9 cellular contexts compared by ENCODE assay signal in the genomic region with DNA sequence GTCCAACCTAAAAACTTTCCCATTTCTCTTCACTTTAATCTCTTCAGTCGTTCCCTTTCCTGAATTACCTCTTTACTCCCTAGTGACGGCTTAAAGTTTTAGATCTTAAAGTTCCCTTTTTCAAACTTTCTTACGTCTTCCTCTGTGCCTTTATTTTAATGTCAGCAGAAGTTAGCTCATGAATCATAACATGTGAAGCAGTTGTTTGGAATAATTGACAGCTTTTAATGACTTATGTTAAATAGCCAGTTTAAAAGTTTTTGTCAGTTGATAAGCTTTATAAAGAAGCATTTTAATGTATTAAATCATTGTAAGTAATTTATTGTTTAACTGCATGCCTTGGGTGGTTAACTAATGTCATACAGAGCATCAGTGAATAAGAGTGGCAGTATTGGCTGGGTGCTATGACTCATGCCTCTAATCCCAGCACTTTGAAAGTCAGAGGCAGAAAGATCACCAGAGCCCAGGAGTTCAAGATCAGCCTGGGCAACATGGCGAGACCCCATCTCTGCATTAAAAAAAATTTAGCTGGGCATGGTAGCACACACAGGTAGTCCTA. TPM values are rescaled to one million over a fixed set of nuclear protein-coding genes. Genes with fewer than 3 reads are reported as not detected.
DNase-seq lines count a peak whose midpoint lies in the region; ATAC-seq and TF ChIP-seq lines count a peak whose summit lies in the region.
"Had no signal": no experiment of that assay in that cellular context is flagged by ENCODE, and none has a peak within 500 bp of the region (broad histone marks: within the 10 kb centered on the region; RNA-seq: fewer than 3 reads in every experiment).

No MANE protein-coding gene starts in this region.

- H3K4me1 ChIP-seq in SK-N-SH (ENCODE audit: control insufficient read depth in 1 of 2, insufficient read depth in 2 of 2, low read depth in 1 of 2, low read length in 1 of 2) (peaks cover 4 to 22% of the 10 kb centered on the region in 2 experiments; a peak in 3 of 4 replicates), esophagus squamous epithelium (peaks cover 5 to 76% (median 22%) of the 10 kb centered on the region in 3 donors), testis (peaks cover 37% of the 10 kb centered on the region)
- H3K4me1 ChIP-seq: colonic mucosa had no signal

- H3K4me2 ChIP-seq in SK-N-SH = no peak overlapping the region

- H3K9me3 Mint-ChIP-seq in activated CD8-positive, alpha-beta T cell treated with anti-CD3 and anti-CD28 coated beads for 36 hours = no peaks in the 10 kb centered on the region
- no peaks in the 10 kb centered on the region for H3K9me3 Mint-ChIP-seq in activated CD8-positive, alpha-beta T cell treated with anti-CD3 and anti-CD28 coated beads, Interleukin-2, amount 10 ng/mL, durations not matched to agents 7 days and 5 days (ENCODE audit: insufficient read depth)

- H3K9ac ChIP-seq in SK-N-SH = no peak overlapping the region

- H3K4me1 Mint-ChIP-seq in activated CD8-positive, alpha-beta T cell treated with anti-CD3 and anti-CD28 coated beads for 36 hours (ENCODE audit: low read depth) = peaks cover 56% of the 10 kb centered on the region
- peaks cover 9% of the 10 kb centered on the region for H3K4me1 Mint-ChIP-seq in activated CD8-positive, alpha-beta T cell treated with anti-CD3 and anti-CD28 coated beads, Interleukin-2, amount 10 ng/mL, durations not matched to agents 7 days and 5 days (ENCODE audit: low read depth)

- no peaks in the 10 kb centered on the region for H3K27me3 Mint-ChIP-seq in activated CD8-positive, alpha-beta T cell treated with anti-CD3 and anti-CD28 coated beads for 36 hours
- H3K27me3 Mint-ChIP-seq in activated CD8-positive, alpha-beta T cell treated with anti-CD3 and anti-CD28 coated beads, Interleukin-2, amount 10 ng/mL, durations not matched to agents 7 days and 5 days (ENCODE audit: low read depth) = no peaks in the 10 kb centered on the region

- H3K27ac Mint-ChIP-seq in activated CD8-positive, alpha-beta T cell treated with anti-CD3 and anti-CD28 coated beads for 36 hours = no peak overlapping the region
- no peak overlapping the region for H3K27ac Mint-ChIP-seq in activated CD8-positive, alpha-beta T cell treated with anti-CD3 and anti-CD28 coated beads, Interleukin-2, amount 10 ng/mL, durations not matched to agents 7 days and 5 days

- no peak for TF ChIP-seq EP300 in SK-N-SH (IDR thresholded peaks at IDR 0.05; ENCODE audit: borderline replicate concordance in 1 of 2, low read depth in 1 of 2, low read length in 1 of 2)

- H3K36me3 ChIP-seq in SK-N-SH (replicated peaks in 1 of 2; ENCODE audit: control insufficient read depth in 1 of 2, insufficient read depth in 2 of 2, low read length in 1 of 2) (no peaks in the 10 kb centered on the region), esophagus squamous epithelium (no peaks in the 10 kb centered on the region), testis (ENCODE audit: low read depth, missing control alignments) (no peaks in the 10 kb centered on the region)
- H3K36me3 ChIP-seq: colonic mucosa had no signal

- intact Hi-C loops in activated CD8-positive, alpha-beta T cell treated with anti-CD3 and anti-CD28 coated beads for 36 hours (cut with micrococcal nuclease) = loop anchor here (1.0 kb wide), 1 partner anchor 35 kb away; no protein-coding TSS in a partner anchor
- intact Hi-C loops in esophagus squamous epithelium (cut with DNase I) = no loop called here
- intact Hi-C loops in testis (cut with DNase I; ENCODE audit: low total_unique reads) = no loop called here

- POLR2A ChIA-PET in activated CD8-positive, alpha-beta T cell treated with anti-CD3 and anti-CD28 coated beads for 36 hours (lab: Charles Lee) = interaction anchor here (1.2 to 3.0 kb wide), 2 partner anchors 34 to 109 kb away, joined by 3 to 13 read pairs; a partner anchor contains a TSS
- POLR2A ChIA-PET in activated CD8-positive, alpha-beta T cell treated with anti-CD3 and anti-CD28 coated beads, Interleukin-2, amount 10 ng/mL, durations not matched to agents 7 days and 5 days (lab: Charles Lee) = no interaction called here
- POLR2A ChIA-PET in SK-N-SH (lab: Yijun Ruan, JAX) = no interaction called here

- no peak for TF ChIP-seq CTCF in activated CD8-positive, alpha-beta T cell treated with anti-CD3 and anti-CD28 coated beads for 36 hours (IDR thresholded peaks at IDR 0.05)
- TF ChIP-seq CTCF in SK-N-SH (IDR thresholded peaks at IDR 0.05) (no peak), esophagus squamous epithelium (IDR thresholded peaks at IDR 0.05) (no peak), testis (IDR thresholded peaks at IDR 0.05) (no peak)

- H3K79me2 ChIP-seq in SK-N-SH (ENCODE audit: insufficient read depth) = peaks cover 67% of the 10 kb centered on the region

- 94% methylated on average over 4 of the region's 4 CpGs for WGBS in SK-N-SH (ENCODE audit: low lambda C conversion rate)
- WGBS in esophagus squamous epithelium, 2 donors = 27 to 46% methylated on average over 4 of the region's 4 CpGs
- 58 to 66% methylated on average over 4 of the region's 4 CpGs for WGBS in testis, 2 donors

- no peak for TF ChIP-seq RAD21 in SK-N-SH (IDR thresholded peaks at IDR 0.05; ENCODE audit: low read length)

- in situ Hi-C loops in G401 (cut with HindIII; ENCODE audit: low sequenced_read_pairs) = no loop called here

- H3F3A ChIP-seq in SK-N-SH (replicated peaks; ENCODE audit: insufficient read depth) = peaks cover 18% of the 10 kb centered on the region

- no peak for TF ChIP-seq POLR2A in esophagus squamous epithelium (IDR thresholded peaks at IDR 0.05)
- TF ChIP-seq POLR2A in testis (IDR thresholded peaks at IDR 0.05) = no peak

- H4K20me1 ChIP-seq in SK-N-SH (ENCODE audit: insufficient read depth) = peaks cover 26% of the 10 kb centered on the region

- peak overlapping the region in 1 of 2 experiments; percentile 58; a peak in 2 of 4 replicates for H3K27ac ChIP-seq in SK-N-SH (ENCODE audit: low read depth in 2 of 2, low read length in 1 of 2)
- H3K27ac ChIP-seq in esophagus squamous epithelium = peak overlapping the region in 3 of 4 donors; percentile 69 to 82 (median 82)
- H3K27ac ChIP-seq in testis = peak overlapping the region; percentile 61 to 84
- H3K27ac ChIP-seq: colonic mucosa had no signal

- no peaks in the 10 kb centered on the region for H3K27me3 ChIP-seq in SK-N-SH (ENCODE audit: insufficient read depth)
- no peaks in the 10 kb centered on the region for H3K27me3 ChIP-seq in esophagus squamous epithelium
- H3K27me3 ChIP-seq in testis = no peaks in the 10 kb centered on the region
- H3K27me3 ChIP-seq: colonic mucosa had no signal

- H2AFZ ChIP-seq in SK-N-SH (ENCODE audit: low read depth) = no peak overlapping the region

- no peaks in the 10 kb centered on the region for H3K9me2 ChIP-seq in SK-N-SH

- H3K36me3 Mint-ChIP-seq in activated CD8-positive, alpha-beta T cell treated with anti-CD3 and anti-CD28 coated beads for 36 hours (ENCODE audit: low read depth) = no peaks in the 10 kb centered on the region
- H3K36me3 Mint-ChIP-seq in activated CD8-positive, alpha-beta T cell treated with anti-CD3 and anti-CD28 coated beads, Interleukin-2, amount 10 ng/mL, durations not matched to agents 7 days and 5 days (ENCODE audit: low read depth) = peaks cover 6% of the 10 kb centered on the region

- H3K4me3 Mint-ChIP-seq in activated CD8-positive, alpha-beta T cell treated with anti-CD3 and anti-CD28 coated beads for 36 hours = no peak overlapping the region
- H3K4me3 Mint-ChIP-seq in activated CD8-positive, alpha-beta T cell treated with anti-CD3 and anti-CD28 coated beads, Interleukin-2, amount 10 ng/mL, durations not matched to agents 7 days and 5 days = no peak overlapping the region

- CTCF ChIA-PET in activated CD8-positive, alpha-beta T cell treated with anti-CD3 and anti-CD28 coated beads for 36 hours (lab: Charles Lee) = interaction anchor here (0.9 to 2.7 kb wide), 3 partner anchors 10 to 134 kb away, joined by 3 to 17 read pairs (median 3); a partner anchor contains a TSS
- CTCF ChIA-PET in activated CD8-positive, alpha-beta T cell treated with anti-CD3 and anti-CD28 coated beads, Interleukin-2, amount 10 ng/mL, durations not matched to agents 7 days and 5 days (lab: Charles Lee) = interaction anchor here (0.9 to 1.7 kb wide), 4 partner anchors 13 to 144 kb away, joined by 3 to 5 read pairs (median 3); a partner anchor contains a TSS
- CTCF ChIA-PET in SK-N-SH (lab: Yijun Ruan, JAX) = interaction anchor here (1.1 kb wide), 1 partner anchor 134 kb away, joined by 4 read pairs; no protein-coding TSS in a partner anchor

- H3K9me3 ChIP-seq in SK-N-SH (no peaks in the 10 kb centered on the region), esophagus squamous epithelium (no peaks in the 10 kb centered on the region), testis (no peaks in the 10 kb centered on the region)
- H3K9me3 ChIP-seq: colonic mucosa had no signal

- H3K4me3 ChIP-seq in SK-N-SH (ENCODE audit: low read depth in 2 of 2, low read length in 1 of 2) = no peak overlapping the region
- H3K4me3 ChIP-seq in esophagus squamous epithelium = no peak overlapping the region
- H3K4me3 ChIP-seq in testis = no peak overlapping the region
- H3K4me3 ChIP-seq: colonic mucosa had no signal

- DNase-seq in activated CD8-positive, alpha-beta T cell treated with anti-CD3 and anti-CD28 coated beads for 36 hours = peak; percentile 41
- DNase-seq in activated CD8-positive, alpha-beta T cell treated with anti-CD3 and anti-CD28 coated beads, Interleukin-2, amount 10 ng/mL, durations not matched to agents 7 days and 5 days = no peak
- DNase-seq in SK-N-SH = no peak
- no peak for DNase-seq in esophagus squamous epithelium (lab: John Stamatoyannopoulos, UW)
- DNase-seq in testis = no peak
- DNase-seq in G401 (ENCODE audit: low spot score) = no peak
- no peak for DNase-seq in NCI-H2171 (lab: John Stamatoyannopoulos, UW)
- no peak for DNase-seq in SW 1271 (lab: John Stamatoyannopoulos, UW)
- DNase-seq: colonic mucosa had no signal

- ATAC-seq in activated CD8-positive, alpha-beta T cell treated with anti-CD3 and anti-CD28 coated beads for 36 hours = peak; percentile 63
- no peak for ATAC-seq in activated CD8-positive, alpha-beta T cell treated with anti-CD3 and anti-CD28 coated beads, Interleukin-2, amount 10 ng/mL, durations not matched to agents 7 days and 5 days

RNA-seq across cellular contexts. Expression of a gene that starts 33.9 kb away (rescaled TPM):
- 10 to 100 TPM; 14.1 to 20.8 TPM for total RNA-seq in activated CD8-positive, alpha-beta T cell treated with anti-CD3 and anti-CD28 coated beads for 36 hours
- total RNA-seq in activated CD8-positive, alpha-beta T cell treated with anti-CD3 and anti-CD28 coated beads, Interleukin-2, amount 10 ng/mL, durations not matched to agents 7 days and 5 days = 10 to 100 TPM; 22.3 to 23.9 TPM
- polyA plus RNA-seq in SK-N-SH (2012; rRNA removed) = 3.2 and 3.9 TPM in 2 replicates
- polyA plus RNA-seq in SK-N-SH (2012; cell fraction: cytosol; rRNA removed) = 5.3 and 5.7 TPM in 2 replicates
- 1.9 and 5.8 TPM in 2 replicates for polyA plus RNA-seq in SK-N-SH (2012; cell fraction: nucleus; rRNA removed)
- 10 to 100 TPM; 10.6 to 20.8 (median 17.2) TPM for total RNA-seq in esophagus squamous epithelium
- total RNA-seq in testis = 10 to 100 TPM; 20.8 to 27.1 TPM
- polyA plus RNA-seq in testis (ENCODE audit: insufficient read depth, low read depth, low replicate concordance) = 11.2 TPM
- 11.9 TPM in 2 replicates for total RNA-seq in G401 (2014; rRNA removed; shearing (Covaris generic))
